Comparison of ENCODE assay signal across 24 cellular contexts in genomic region chr22:30611197-30611596, GRCh38. TPM values are rescaled to one million over a fixed set of nuclear protein-coding genes. Genes with fewer than 3 reads are reported as not detected.
A peak's percentile ranks its signal among the peaks of the same experiment; 100 is the strongest.
DNase-seq lines count a peak whose midpoint lies in the region; ATAC-seq, FAIRE-seq and TF ChIP-seq lines count a peak whose summit lies in the region.
"Had no signal": no experiment of that assay in that cellular context is flagged by ENCODE, and none has a peak within 500 bp of the region (broad histone marks: within the 10 kb centered on the region; RNA-seq: fewer than 3 reads in every experiment).

No MANE protein-coding gene starts in this region.

- H3K4me3 Mint-ChIP-seq in CD14-positive monocyte = no peak overlapping the region
- no peak overlapping the region for H3K4me3 Mint-ChIP-seq in activated naive CD8-positive, alpha-beta T cell treated with anti-CD3 and anti-CD28 coated beads for 36 hours

- H3K36me3 Mint-ChIP-seq in CD14-positive monocyte = peaks cover 11 to 22% of the 10 kb centered on the region in 2 donors
- H3K36me3 Mint-ChIP-seq in activated naive CD8-positive, alpha-beta T cell treated with anti-CD3 and anti-CD28 coated beads for 36 hours = no peaks in the 10 kb centered on the region

- H3K27me3 Mint-ChIP-seq in CD14-positive monocyte (ENCODE audit: low read depth in 3 of 3) = peaks cover 1 to 2% (median 2%) of the 10 kb centered on the region in 3 donors
- peaks cover 10% of the 10 kb centered on the region for H3K27me3 Mint-ChIP-seq in activated naive CD8-positive, alpha-beta T cell treated with anti-CD3 and anti-CD28 coated beads for 36 hours

- H3K79me2 ChIP-seq in GM23248 (ENCODE audit: insufficient read depth) = no peaks in the 10 kb centered on the region
- no peaks in the 10 kb centered on the region for H3K79me2 ChIP-seq in GM12878 (ENCODE audit: control insufficient read depth, insufficient read depth, low read length)

- no TSS peak for BruUV-seq in GM12878 (replicated peaks; lab: Mats Ljungman, UMichigan)

- intact Hi-C loops in CD14-positive monocyte (cut with micrococcal nuclease) (no loop called here), GM12878 (cut with micrococcal nuclease; ENCODE audit: unreplicated experiment) (no loop called here)

- no peak for TF ChIP-seq RAD21 in GM12878 (IDR thresholded peaks at IDR 0.05; ENCODE audit: insufficient read depth, low read depth, low read length)

- no peak overlapping the region for H2AFZ ChIP-seq in GM23248
- H2AFZ ChIP-seq in GM12878 (ENCODE audit: control insufficient read depth, low read depth, low read length) = no peak overlapping the region

- RAD21 ChIA-PET in GM12878 (lab: Charles Lee; ENCODE audit: unreplicated experiment) = no interaction called here

- H3K36me3 ChIP-seq in GM23248 (ENCODE audit: low read depth) = no peaks in the 10 kb centered on the region
- H3K36me3 ChIP-seq in GM12878 (ENCODE audit: control insufficient read depth in 2 of 2, insufficient read depth in 2 of 2, low read length in 1 of 2) = no peaks in the 10 kb centered on the region
- H3K36me3 ChIP-seq: SJCRH30 had no signal

- H3K9ac ChIP-seq in GM23248 (no peak overlapping the region), GM12878 (ENCODE audit: control insufficient read depth, insufficient read depth, low read length) (no peak overlapping the region)

- FAIRE-seq in GM12878 (lab: Jason Lieb, UNC) = no peak
- FAIRE-seq: D721Med, GM12892, GM18507, GM19239, H54 had no signal

- H3K4me1 ChIP-seq in GM23248 (ENCODE audit: insufficient read depth) (peaks cover 17% of the 10 kb centered on the region), GM12878 (ENCODE audit: control insufficient read depth, insufficient read depth, low read length) (peaks cover 42% of the 10 kb centered on the region), foreskin keratinocyte (peaks cover 8% of the 10 kb centered on the region)

- H3K27ac ChIP-seq in GM23248 (no peak overlapping the region), GM12878 (ENCODE audit: control insufficient read depth, insufficient read depth) (no peak overlapping the region), foreskin keratinocyte (no peak overlapping the region)
- H3K27ac ChIP-seq: C4-2B, SJCRH30 had no signal

- H3K9me2 ChIP-seq in GM23248 (ENCODE audit: insufficient read depth) = no peaks in the 10 kb centered on the region

- H3K4me3 ChIP-seq in GM23248 (no peak overlapping the region), GM12878 (no peak overlapping the region)
- H3K4me3 ChIP-seq: SJCRH30 had no signal

- TF ChIP-seq CTCF in CD14-positive monocyte (IDR thresholded peaks at IDR 0.05) (no peak), GM12878 (IDR thresholded peaks at IDR 0.05 in 2 of 3, conservative IDR thresholded peaks at IDR 0.05 in 1 of 3; ENCODE audit: control insufficient read depth in 2 of 3, extremely low read depth in 1 of 3, insufficient read depth in 1 of 3, low read depth in 3 of 3, low read length in 3 of 3) (no peak), foreskin keratinocyte (conservative IDR thresholded peaks at IDR 0.05) (no peak)

- no peak for TF ChIP-seq EP300 in GM12878 (IDR thresholded peaks at IDR 0.05; ENCODE audit: borderline replicate concordance in 1 of 2, control insufficient read depth in 1 of 2, low read depth in 2 of 2, low read length in 2 of 2)

- no peak for TF ChIP-seq POLR2A in GM12878 (IDR thresholded peaks at IDR 0.05; ENCODE audit: low read depth, low read length)

- SMC1A ChIA-PET in GM12878 (lab: Charles Lee; ENCODE audit: uncharacterized antibody, unreplicated experiment) = no interaction called here

- ATAC-seq in GM12878 = no peak
- ATAC-seq in foreskin keratinocyte = peak; percentile 10
- no peak for ATAC-seq in GM21529 (IDR thresholded peaks at IDR 0.05; ENCODE audit: unreplicated experiment)
- ATAC-seq: Panc1 had no signal

- H4K20me1 ChIP-seq in GM23248 (ENCODE audit: insufficient read depth) (no peaks in the 10 kb centered on the region), GM12878 (ENCODE audit: control insufficient read depth, insufficient read depth) (no peaks in the 10 kb centered on the region)

- CTCF ChIA-PET in GM12878 (lab: Yijun Ruan, JAX) = interaction anchor here (6.4 kb wide), 1 partner anchor 145 kb away, joined by 37 read pairs; no protein-coding TSS in a partner anchor

- in situ Hi-C loops in GM23248 (cut with MboI) = no loop called here
- in situ Hi-C loops in GM12878 (cut with MboI) = no loop called here

- DNase-seq in CD14-positive monocyte (ENCODE audit: low spot score) (no peak), GM23248 (peak; percentile 57), GM12878 (ENCODE audit: low read depth, low spot score) (no peak), foreskin keratinocyte (peak; percentile 27 to 70), HPDE6-E6E7 (ENCODE audit: extremely low spot score) (no peak), Kasumi-1 (lab: John Stamatoyannopoulos, UW) (no peak)
- DNase-seq in activated naive CD8-positive, alpha-beta T cell treated with anti-CD3 and anti-CD28 coated beads for 36 hours = no peak
- DNase-seq: DMS53, KBM-7, NCI-H1105, NCI-H146, NCI-H2029 treated with DMSO at 0.1 percent for 48 hours, NCI-H524 treated with DMSO at 0.1 percent for 48 hours, NCI-H82, SJCRH30 had no signal

- H3K27ac Mint-ChIP-seq in CD14-positive monocyte = peak overlapping the region in 6 of 7 donors; percentile 95 to 100 (median 98)
- no peak overlapping the region for H3K27ac Mint-ChIP-seq in activated naive CD8-positive, alpha-beta T cell treated with anti-CD3 and anti-CD28 coated beads for 36 hours

- H3K9me3 ChIP-seq in GM23248 (ENCODE audit: low read depth) (no peaks in the 10 kb centered on the region), GM12878 (replicated peaks; ENCODE audit: control insufficient read depth, insufficient read depth, low read length) (no peaks in the 10 kb centered on the region)
- H3K9me3 ChIP-seq: SJCRH30 had no signal

- H3K4me1 Mint-ChIP-seq in CD14-positive monocyte = peaks cover 64% of the 10 kb centered on the region
- peaks cover 20% of the 10 kb centered on the region for H3K4me1 Mint-ChIP-seq in activated naive CD8-positive, alpha-beta T cell treated with anti-CD3 and anti-CD28 coated beads for 36 hours

- H3K9me3 Mint-ChIP-seq in CD14-positive monocyte = peaks cover 0 to 4% (median 0%) of the 10 kb centered on the region in 7 donors
- no peaks in the 10 kb centered on the region for H3K9me3 Mint-ChIP-seq in activated naive CD8-positive, alpha-beta T cell treated with anti-CD3 and anti-CD28 coated beads for 36 hours

- WGBS in GM23248 (ENCODE audit: low coverage in 1 of 2, low lambda C conversion rate in 2 of 2, missing lambda C conversion rate in 2 of 2), 2 experiments = 87 to 96% methylated on average over 3 of the region's 3 CpGs
- 94% methylated on average over 3 of the region's 3 CpGs for WGBS in GM12878 (ENCODE audit: insufficient coverage, insufficient replicate concordance, low lambda C conversion rate, missing lambda C conversion rate)

- H3K27me3 ChIP-seq in GM23248 (replicated peaks; ENCODE audit: insufficient read depth) = no peaks in the 10 kb centered on the region
- H3K27me3 ChIP-seq in GM12878 (replicated peaks in 1 of 2; ENCODE audit: control insufficient read depth in 2 of 2, insufficient read depth in 2 of 2, low read length in 1 of 2) = no peaks in the 10 kb centered on the region
- H3K27me3 ChIP-seq in foreskin keratinocyte = no peaks in the 10 kb centered on the region
- H3K27me3 ChIP-seq: SJCRH30 had no signal

- peaks cover 9% of the 10 kb centered on the region; the same call in 1 of the 2 replicates for H3F3A ChIP-seq in GM23248 (ENCODE audit: insufficient read depth)

- POLR2A ChIA-PET in GM12878 (lab: Charles Lee) = no interaction called here

- no peak overlapping the region for H3K4me2 ChIP-seq in GM23248 (ENCODE audit: unreplicated experiment)
- H3K4me2 ChIP-seq in GM12878 (ENCODE audit: control insufficient read depth, insufficient read depth) = no peak overlapping the region

RNA-seq across cellular contexts. Expression of gene TCN2, which starts 4.2 kb away (rescaled TPM):
- polyA plus RNA-seq in CD14-positive monocyte (10 to 100 TPM; 45.0 to 51.7 TPM), GM23248 (2016; fragmentation: Nextera tagmentation; extraction: Ambion mirVana) (4.5 and 4.8 TPM in 2 replicates), GM12878 (2011; rRNA removed) (2.3 and 5.4 TPM in 2 replicates), GM12878 (2014; fragmentation: Illumina TruSeq; extraction: Trizol) (7.8 and 11.1 TPM in 2 replicates), GM12878 (2014; fragmentation: Nextera tagmentation; extraction: Ambion mirVana) (10 to 100 TPM; 15.9 to 21.8 TPM), GM12878 (2014; rRNA removed) (8.0 and 9.5 TPM in 2 replicates), GM12878 (2016; fragmentation: Nextera tagmentation; extraction: Ambion mirVana) (10 to 100 TPM; 10.9 to 12.4 TPM), foreskin keratinocyte (1.6 and 1.9 TPM in 2 replicates)
- 5.3 and 8.1 TPM in 2 replicates for total RNA-seq in GM23248 (2014; rRNA removed; shearing (Covaris generic))
- total RNA-seq in GM12878 (2013; cell fraction: nucleolus; rRNA removed) = 7.4 and 11.7 TPM in 2 replicates
- total RNA-seq in GM12878 (2014; rRNA removed) (13.0 and 15.6 TPM in 2 replicates), GM12878 (2014; rRNA removed; fragmentation: Illumina TruSeq; extraction: Trizol) (6.9 and 7.7 TPM in 2 replicates), GM12878 (2021) (10.3 and 11.0 TPM in 2 replicates), foreskin keratinocyte (1.4 and 1.8 TPM in 2 replicates)
- 4.1 TPM for polyA plus RNA-seq in GM12878 (2011; ENCODE audit: low read depth)
- 9.4 and 11.1 TPM in 2 replicates for polyA plus RNA-seq in GM12878 (2011; cell fraction: cytosol; rRNA removed)
- polyA plus RNA-seq in GM12878 (2011; cell fraction: nucleus; rRNA removed) = 5.8 and 10.6 TPM in 2 replicates
- 5.9 and 6.4 TPM in 2 replicates for polyA plus RNA-seq in GM12878 (2012)
- polyA minus RNA-seq in GM12878 (2011; rRNA and poly(A)+ RNA removed) = 6.5 and 13.3 TPM in 2 replicates
- 4.7 and 6.1 TPM in 2 replicates for polyA minus RNA-seq in GM12878 (2011; cell fraction: cytosol; rRNA and poly(A)+ RNA removed)
- 2.5 and 3.9 TPM in 2 replicates for polyA minus RNA-seq in GM12878 (2011; cell fraction: nucleus; rRNA and poly(A)+ RNA removed)
- total RNA-seq in activated naive CD8-positive, alpha-beta T cell treated with anti-CD3 and anti-CD28 coated beads for 36 hours = under 1 TPM; 0.48 to 0.64 TPM

RNA-seq across cellular contexts. Expression of gene PES1, which starts 19.5 kb away (rescaled TPM):
- polyA plus RNA-seq in CD14-positive monocyte = 10 to 100 TPM; 32.2 to 36.6 TPM
- 63.2 and 83.7 TPM in 2 replicates for total RNA-seq in GM23248 (2014; rRNA removed; shearing (Covaris generic))
- polyA plus RNA-seq in GM23248 (2016; fragmentation: Nextera tagmentation; extraction: Ambion mirVana) = 67.8 and 74.1 TPM in 2 replicates
- 97.7 and 106 TPM in 2 replicates for total RNA-seq in GM12878 (2013; cell fraction: nucleolus; rRNA removed)
- 104 and 118 TPM in 2 replicates for total RNA-seq in GM12878 (2014; rRNA removed)
- total RNA-seq in GM12878 (2014; rRNA removed; fragmentation: Illumina TruSeq; extraction: Trizol) = 92.6 and 99.1 TPM in 2 replicates
- 135 and 139 TPM in 2 replicates for total RNA-seq in GM12878 (2021)
- polyA plus RNA-seq in GM12878 (2011; ENCODE audit: low read depth) = 55.0 TPM
- polyA plus RNA-seq in GM12878 (2011; rRNA removed) = 72.8 and 113 TPM in 2 replicates
- polyA plus RNA-seq in GM12878 (2011; cell fraction: cytosol; rRNA removed) = 143 and 159 TPM in 2 replicates
- polyA plus RNA-seq in GM12878 (2011; cell fraction: nucleus; rRNA removed) = 146 and 184 TPM in 2 replicates
- polyA plus RNA-seq in GM12878 (2012) = 58.0 and 59.9 TPM in 2 replicates
- 96.4 and 113 TPM in 2 replicates for polyA plus RNA-seq in GM12878 (2014; fragmentation: Illumina TruSeq; extraction: Trizol)
- polyA plus RNA-seq in GM12878 (2014; fragmentation: Nextera tagmentation; extraction: Ambion mirVana) = 1 to 10 TPM; 6.9 to 7.8 TPM
- polyA plus RNA-seq in GM12878 (2014; rRNA removed) = 82.8 and 92.0 TPM in 2 replicates
- polyA plus RNA-seq in GM12878 (2016; fragmentation: Nextera tagmentation; extraction: Ambion mirVana) = 100 to 1,000 TPM; 131 to 132 TPM
- polyA minus RNA-seq in GM12878 (2011; rRNA and poly(A)+ RNA removed) = 156 and 205 TPM in 2 replicates
- 44.9 and 59.3 TPM in 2 replicates for polyA minus RNA-seq in GM12878 (2011; cell fraction: cytosol; rRNA and poly(A)+ RNA removed)
- 57.4 and 80.7 TPM in 2 replicates for polyA minus RNA-seq in GM12878 (2011; cell fraction: nucleus; rRNA and poly(A)+ RNA removed)
- 89.1 and 105 TPM in 2 replicates for total RNA-seq in foreskin keratinocyte
- polyA plus RNA-seq in foreskin keratinocyte = 93.8 and 100 TPM in 2 replicates
- total RNA-seq in activated naive CD8-positive, alpha-beta T cell treated with anti-CD3 and anti-CD28 coated beads for 36 hours = 100 to 1,000 TPM; 196 to 199 TPM

RNA-seq across cellular contexts. Expression of gene SLC35E4, which starts 24.4 kb away (rescaled TPM):
- 1 to 10 TPM; 1.4 to 2.4 TPM for polyA plus RNA-seq in CD14-positive monocyte
- total RNA-seq in GM23248 (2014; rRNA removed; shearing (Covaris generic)) = 12.9 and 16.4 TPM in 2 replicates
- 8.5 and 9.1 TPM in 2 replicates for polyA plus RNA-seq in GM23248 (2016; fragmentation: Nextera tagmentation; extraction: Ambion mirVana)
- total RNA-seq in GM12878 (2013; cell fraction: nucleolus; rRNA removed) = 10.7 and 12.3 TPM in 2 replicates
- 5.3 and 5.7 TPM in 2 replicates for total RNA-seq in GM12878 (2014; rRNA removed)
- 1.0 and 1.3 TPM in 2 replicates for total RNA-seq in GM12878 (2014; rRNA removed; fragmentation: Illumina TruSeq; extraction: Trizol)
- total RNA-seq in GM12878 (2021) = 3.8 and 5.1 TPM in 2 replicates
- polyA plus RNA-seq in GM12878 (2011; ENCODE audit: low read depth) = 0.22 TPM
- 1.3 and 2.5 TPM in 2 replicates for polyA plus RNA-seq in GM12878 (2011; rRNA removed)
- 3.1 and 5.3 TPM in 2 replicates for polyA plus RNA-seq in GM12878 (2011; cell fraction: cytosol; rRNA removed)
- 2.5 and 4.2 TPM in 2 replicates for polyA plus RNA-seq in GM12878 (2011; cell fraction: nucleus; rRNA removed)
- polyA plus RNA-seq in GM12878 (2012) = 0.84 and 1.1 TPM in 2 replicates
- 0.10 and 0.66 TPM in 2 replicates for polyA plus RNA-seq in GM12878 (2014; fragmentation: Illumina TruSeq; extraction: Trizol)
- polyA plus RNA-seq in GM12878 (2014; fragmentation: Nextera tagmentation; extraction: Ambion mirVana) = under 1 TPM in 1 of 2 experiments, not detected in 1; 0.16 TPM
- 3.2 and 3.3 TPM in 2 replicates for polyA plus RNA-seq in GM12878 (2014; rRNA removed)
- 1 to 10 TPM; 2.9 to 3.9 TPM for polyA plus RNA-seq in GM12878 (2016; fragmentation: Nextera tagmentation; extraction: Ambion mirVana)
- 2.7 and 5.3 TPM in 2 replicates for polyA minus RNA-seq in GM12878 (2011; rRNA and poly(A)+ RNA removed)
- 1.3 and 2.4 TPM in 2 replicates for polyA minus RNA-seq in GM12878 (2011; cell fraction: cytosol; rRNA and poly(A)+ RNA removed)
- polyA minus RNA-seq in GM12878 (2011; cell fraction: nucleus; rRNA and poly(A)+ RNA removed) = 3.7 and 5.5 TPM in 2 replicates
- 4.4 and 5.6 TPM in 2 replicates for total RNA-seq in foreskin keratinocyte
- polyA plus RNA-seq in foreskin keratinocyte = 4.3 TPM in 2 replicates
- 1 to 10 TPM; 3.2 to 3.6 TPM for total RNA-seq in activated naive CD8-positive, alpha-beta T cell treated with anti-CD3 and anti-CD28 coated beads for 36 hours

RNA-seq across cellular contexts. Expression of gene GAL3ST1, which starts 36.7 kb away (rescaled TPM):
- polyA plus RNA-seq in CD14-positive monocyte (not detected), GM23248 (2016; fragmentation: Nextera tagmentation; extraction: Ambion mirVana) (not detected in 2 replicates), GM12878 (2011; rRNA removed) (not detected in 2 replicates), GM12878 (2014; fragmentation: Illumina TruSeq; extraction: Trizol) (not detected in 2 replicates), GM12878 (2014; fragmentation: Nextera tagmentation; extraction: Ambion mirVana) (not detected), GM12878 (2014; rRNA removed) (0.09 TPM in 1 of 2 replicates, not detected in the other), GM12878 (2016; fragmentation: Nextera tagmentation; extraction: Ambion mirVana) (not detected), foreskin keratinocyte (not detected in 2 replicates)
- not detected in 2 replicates for total RNA-seq in GM23248 (2014; rRNA removed; shearing (Covaris generic))
- 1.3 and 1.9 TPM in 2 replicates for total RNA-seq in GM12878 (2013; cell fraction: nucleolus; rRNA removed)
- total RNA-seq in GM12878 (2014; rRNA removed) (not detected in 2 replicates), GM12878 (2014; rRNA removed; fragmentation: Illumina TruSeq; extraction: Trizol) (not detected in 2 replicates), GM12878 (2021) (not detected in 2 replicates), foreskin keratinocyte (not detected in 2 replicates)
- not detected for polyA plus RNA-seq in GM12878 (2011; ENCODE audit: low read depth)
- polyA plus RNA-seq in GM12878 (2011; cell fraction: cytosol; rRNA removed) = 0.06 and 0.10 TPM in 2 replicates
- 0.31 and 0.42 TPM in 2 replicates for polyA plus RNA-seq in GM12878 (2011; cell fraction: nucleus; rRNA removed)
- polyA plus RNA-seq in GM12878 (2012) = 0.18 TPM in 1 of 2 replicates, not detected in the other
- polyA minus RNA-seq in GM12878 (2011; rRNA and poly(A)+ RNA removed) = 0.21 TPM in 1 of 2 replicates, not detected in the other
- not detected in 2 replicates for polyA minus RNA-seq in GM12878 (2011; cell fraction: cytosol; rRNA and poly(A)+ RNA removed)
- not detected in 2 replicates for polyA minus RNA-seq in GM12878 (2011; cell fraction: nucleus; rRNA and poly(A)+ RNA removed)
- not detected for total RNA-seq in activated naive CD8-positive, alpha-beta T cell treated with anti-CD3 and anti-CD28 coated beads for 36 hours
- total RNA-seq: A172, SJCRH30 had no signal

RNA-seq across cellular contexts. Expression of gene DUSP18, which starts 56.5 kb away (rescaled TPM):
- polyA plus RNA-seq in CD14-positive monocyte (10 to 100 TPM; 13.2 to 18.9 TPM), GM23248 (2016; fragmentation: Nextera tagmentation; extraction: Ambion mirVana) (12.4 and 12.7 TPM in 2 replicates), GM12878 (2011; rRNA removed) (7.4 and 11.3 TPM in 2 replicates), GM12878 (2014; fragmentation: Illumina TruSeq; extraction: Trizol) (7.1 and 7.2 TPM in 2 replicates), GM12878 (2014; fragmentation: Nextera tagmentation; extraction: Ambion mirVana) (1 to 10 TPM; 1.9 to 2.5 TPM), GM12878 (2014; rRNA removed) (7.5 and 8.9 TPM in 2 replicates), GM12878 (2016; fragmentation: Nextera tagmentation; extraction: Ambion mirVana) (10 to 100 TPM; 10.9 to 11.9 TPM), foreskin keratinocyte (2.8 and 2.9 TPM in 2 replicates)
- 7.1 and 9.5 TPM in 2 replicates for total RNA-seq in GM23248 (2014; rRNA removed; shearing (Covaris generic))
- total RNA-seq in GM12878 (2013; cell fraction: nucleolus; rRNA removed) = 15.8 and 16.5 TPM in 2 replicates
- total RNA-seq in GM12878 (2014; rRNA removed) (4.9 and 8.2 TPM in 2 replicates), GM12878 (2014; rRNA removed; fragmentation: Illumina TruSeq; extraction: Trizol) (5.5 TPM in 2 replicates), GM12878 (2021) (7.0 and 7.2 TPM in 2 replicates), foreskin keratinocyte (8.2 and 9.2 TPM in 2 replicates)
- polyA plus RNA-seq in GM12878 (2011; ENCODE audit: low read depth) = 3.0 TPM
- 22.0 TPM in 2 replicates for polyA plus RNA-seq in GM12878 (2011; cell fraction: cytosol; rRNA removed)
- polyA plus RNA-seq in GM12878 (2011; cell fraction: nucleus; rRNA removed) = 8.9 and 10.6 TPM in 2 replicates
- polyA plus RNA-seq in GM12878 (2012) = 3.1 and 3.6 TPM in 2 replicates
- 20.3 and 21.1 TPM in 2 replicates for polyA minus RNA-seq in GM12878 (2011; rRNA and poly(A)+ RNA removed)
- polyA minus RNA-seq in GM12878 (2011; cell fraction: cytosol; rRNA and poly(A)+ RNA removed) = 5.1 and 6.4 TPM in 2 replicates
- 5.9 and 11.1 TPM in 2 replicates for polyA minus RNA-seq in GM12878 (2011; cell fraction: nucleus; rRNA and poly(A)+ RNA removed)
- 1 to 10 TPM; 4.8 to 5.6 TPM for total RNA-seq in activated naive CD8-positive, alpha-beta T cell treated with anti-CD3 and anti-CD28 coated beads for 36 hours

Comparison
In these comparisons a context has a peak if more than half of its experiments do, and no peak if none do; other contexts are left out.
1. DNase-seq: peak in GM23248 (single experiment) and foreskin keratinocyte (2 of 2); none in CD14-positive monocyte (single experiment), GM12878 (single experiment), activated naive CD8-positive, alpha-beta T cell treated with anti-CD3 and anti-CD28 coated beads for 36 hours (single experiment), HPDE6-E6E7 (single experiment) and Kasumi-1 (0 of 2).